In the genomic region with DNA sequence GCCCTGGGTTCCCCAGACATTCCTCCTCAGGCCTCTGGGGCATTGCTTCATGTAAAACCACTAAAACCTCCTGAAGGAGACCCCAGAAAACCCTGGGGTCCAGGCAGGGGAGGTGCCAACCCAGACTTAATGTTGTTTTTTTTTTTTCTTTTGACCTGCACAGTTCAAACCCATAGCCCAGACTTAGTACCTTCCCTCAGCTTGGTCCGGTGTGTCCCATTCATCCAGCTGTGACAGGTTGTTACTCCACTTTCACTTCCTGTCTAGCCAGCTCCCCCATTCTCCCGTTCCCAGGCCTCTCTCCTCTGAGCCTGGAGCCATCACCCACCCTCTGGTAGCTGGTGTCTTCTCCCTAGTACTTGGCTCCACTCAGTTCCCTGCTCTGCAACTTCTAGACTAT, we compare ENCODE assay signal across 16 cellular contexts. TPM values are rescaled to one million over a fixed set of nuclear protein-coding genes. Genes with fewer than 3 reads are reported as not detected.
DNase-seq lines count a peak whose midpoint lies in the region; ATAC-seq and TF ChIP-seq lines count a peak whose summit lies in the region.
"Had no signal": no experiment of that assay in that cellular context is flagged by ENCODE, and none has a peak within 500 bp of the region (broad histone marks: within the 10 kb centered on the region; RNA-seq: fewer than 3 reads in every experiment).

No MANE protein-coding gene starts in this region.

- POLR2A ChIA-PET in activated CD8-positive, alpha-beta T cell treated with anti-CD3 and anti-CD28 coated beads, Interleukin-2, amount 10 ng/mL, durations not matched to agents 7 days and 5 days (lab: Charles Lee): interaction anchor here (1.8 kb wide), 1 partner anchor 20 kb away, joined by 12 read pairs; a partner anchor contains a TSS
- POLR2A ChIA-PET in activated CD8-positive, alpha-beta T cell treated with anti-CD3 and anti-CD28 coated beads for 36 hours (lab: Charles Lee): interaction anchor here (1.0 to 1.8 kb wide), 4 partner anchors 9 to 20 kb away, joined by 3 to 5 read pairs (median 4); a partner anchor contains a TSS

- H3K4me1 Mint-ChIP-seq in activated CD8-positive, alpha-beta T cell treated with anti-CD3 and anti-CD28 coated beads, Interleukin-2, amount 10 ng/mL, durations not matched to agents 7 days and 5 days (ENCODE audit: low read depth): peaks cover 5% of the 10 kb centered on the region
- peaks cover 1% of the 10 kb centered on the region for H3K4me1 Mint-ChIP-seq in activated CD8-positive, alpha-beta T cell treated with anti-CD3 and anti-CD28 coated beads for 36 hours (ENCODE audit: low read depth)
- peaks cover 4% of the 10 kb centered on the region for H3K4me1 Mint-ChIP-seq in activated CD4-positive, alpha-beta T cell treated with anti-CD3 and anti-CD28 coated beads, Interleukin-2, amount 10 ng/mL, durations not matched to agents 24 days and 14 days

- CTCF ChIA-PET in activated CD8-positive, alpha-beta T cell treated with anti-CD3 and anti-CD28 coated beads, Interleukin-2, amount 10 ng/mL, durations not matched to agents 7 days and 5 days (lab: Charles Lee): interaction anchor here (0.7 kb wide), 1 partner anchor 20 kb away, joined by 5 read pairs; a partner anchor contains a TSS
- CTCF ChIA-PET in activated CD8-positive, alpha-beta T cell treated with anti-CD3 and anti-CD28 coated beads for 36 hours (lab: Charles Lee): interaction anchor here (1.1 to 7.5 kb wide), 2 partner anchors 20 to 30 kb away, joined by 3 to 39 read pairs; a partner anchor contains a TSS

- TF ChIP-seq CTCF in activated CD8-positive, alpha-beta T cell treated with anti-CD3 and anti-CD28 coated beads for 36 hours (IDR thresholded peaks at IDR 0.05): no peak
- TF ChIP-seq CTCF in adrenal gland (IDR thresholded peaks at IDR 0.05): no peak

- H3K27me3 ChIP-seq in adrenal gland: no peaks in the 10 kb centered on the region
- no peaks in the 10 kb centered on the region for H3K27me3 ChIP-seq in layer of hippocampus (ENCODE audit: control insufficient read depth, insufficient read depth, low read length)
- H3K27me3 ChIP-seq in stomach smooth muscle (ENCODE audit: control insufficient read depth in 1 of 2, insufficient read depth in 2 of 2, low read length in 2 of 2): no peaks in the 10 kb centered on the region
- H3K27me3 ChIP-seq: foreskin keratinocyte had no signal

- DNase-seq in activated CD8-positive, alpha-beta T cell treated with anti-CD3 and anti-CD28 coated beads, Interleukin-2, amount 10 ng/mL, durations not matched to agents 7 days and 5 days: no peak
- DNase-seq in activated CD8-positive, alpha-beta T cell treated with anti-CD3 and anti-CD28 coated beads for 36 hours: no peak
- no peak for DNase-seq in adrenal gland
- DNase-seq in LoVo (ENCODE audit: low spot score): no peak
- DNase-seq in activated CD4-positive, alpha-beta T cell treated with anti-CD3 and anti-CD28 coated beads, Interleukin-2, amount 10 ng/mL, durations not matched to agents 24 days and 14 days: no peak
- DNase-seq: activated effector memory CD4-positive, alpha-beta T cell treated with anti-CD3 and anti-CD28 coated beads, Interleukin-2, amount 50 U/mL, for 16 hours; CD4-positive, CD25-positive, alpha-beta regulatory T cell; effector CD8-positive, alpha-beta T cell; GM23248; NCI-H146 had no signal

- intact Hi-C loops in activated CD8-positive, alpha-beta T cell treated with anti-CD3 and anti-CD28 coated beads for 36 hours (cut with micrococcal nuclease): no loop called here
- intact Hi-C loops in adrenal gland (cut with DNase I): no loop called here
- intact Hi-C loops in activated CD4-positive, alpha-beta T cell treated with anti-CD3 and anti-CD28 coated beads, Interleukin-2, amount 10 ng/mL, durations not matched to agents 24 days and 14 days (cut with micrococcal nuclease): no loop called here

- ATAC-seq in activated CD8-positive, alpha-beta T cell treated with anti-CD3 and anti-CD28 coated beads, Interleukin-2, amount 10 ng/mL, durations not matched to agents 7 days and 5 days: no peak
- no peak for ATAC-seq in activated CD8-positive, alpha-beta T cell treated with anti-CD3 and anti-CD28 coated beads for 36 hours
- ATAC-seq in HG03045 (IDR thresholded peaks at IDR 0.05; ENCODE audit: unreplicated experiment): no peak
- ATAC-seq: K562 had no signal

- peak overlapping the region in 1 of 2 donors; percentile 6 for H3K9ac ChIP-seq in stomach smooth muscle (ENCODE audit: low read length in 2 of 2)
- H3K9ac ChIP-seq: GM23248 had no signal

- H3K9me3 Mint-ChIP-seq in activated CD8-positive, alpha-beta T cell treated with anti-CD3 and anti-CD28 coated beads, Interleukin-2, amount 10 ng/mL, durations not matched to agents 7 days and 5 days (ENCODE audit: insufficient read depth): no peaks in the 10 kb centered on the region
- H3K9me3 Mint-ChIP-seq in activated CD8-positive, alpha-beta T cell treated with anti-CD3 and anti-CD28 coated beads for 36 hours: no peaks in the 10 kb centered on the region
- no peaks in the 10 kb centered on the region for H3K9me3 Mint-ChIP-seq in activated CD4-positive, alpha-beta T cell treated with anti-CD3 and anti-CD28 coated beads, Interleukin-2, amount 10 ng/mL, durations not matched to agents 24 days and 14 days
- H3K9me3 Mint-ChIP-seq: CD4-positive, CD25-positive, alpha-beta regulatory T cell had no signal

- peaks cover 32% of the 10 kb centered on the region for H3K27me3 Mint-ChIP-seq in activated CD8-positive, alpha-beta T cell treated with anti-CD3 and anti-CD28 coated beads, Interleukin-2, amount 10 ng/mL, durations not matched to agents 7 days and 5 days (ENCODE audit: low read depth)
- peaks cover 9% of the 10 kb centered on the region for H3K27me3 Mint-ChIP-seq in activated CD8-positive, alpha-beta T cell treated with anti-CD3 and anti-CD28 coated beads for 36 hours
- peaks cover 31% of the 10 kb centered on the region for H3K27me3 Mint-ChIP-seq in activated CD4-positive, alpha-beta T cell treated with anti-CD3 and anti-CD28 coated beads, Interleukin-2, amount 10 ng/mL, durations not matched to agents 24 days and 14 days

- no peaks in the 10 kb centered on the region for H3K9me3 ChIP-seq in adrenal gland (replicated peaks in 1 of 3)
- no peaks in the 10 kb centered on the region for H3K9me3 ChIP-seq in stomach smooth muscle (ENCODE audit: control insufficient read depth in 2 of 2, low read length in 2 of 2)

- WGBS in adrenal gland, 4 donors: 9 to 48% (median 29%) methylated on average over 2 of the region's 2 CpGs

- no peak overlapping the region for H3K4me3 Mint-ChIP-seq in activated CD8-positive, alpha-beta T cell treated with anti-CD3 and anti-CD28 coated beads, Interleukin-2, amount 10 ng/mL, durations not matched to agents 7 days and 5 days
- no peak overlapping the region for H3K4me3 Mint-ChIP-seq in activated CD8-positive, alpha-beta T cell treated with anti-CD3 and anti-CD28 coated beads for 36 hours
- no peak overlapping the region for H3K4me3 Mint-ChIP-seq in activated CD4-positive, alpha-beta T cell treated with anti-CD3 and anti-CD28 coated beads, Interleukin-2, amount 10 ng/mL, durations not matched to agents 24 days and 14 days

- peak overlapping the region; percentile 11 for H3K27ac Mint-ChIP-seq in activated CD8-positive, alpha-beta T cell treated with anti-CD3 and anti-CD28 coated beads, Interleukin-2, amount 10 ng/mL, durations not matched to agents 7 days and 5 days
- no peak overlapping the region for H3K27ac Mint-ChIP-seq in activated CD8-positive, alpha-beta T cell treated with anti-CD3 and anti-CD28 coated beads for 36 hours
- no peak overlapping the region for H3K27ac Mint-ChIP-seq in activated CD4-positive, alpha-beta T cell treated with anti-CD3 and anti-CD28 coated beads, Interleukin-2, amount 10 ng/mL, durations not matched to agents 24 days and 14 days
- H3K27ac Mint-ChIP-seq: CD4-positive, CD25-positive, alpha-beta regulatory T cell had no signal

- no peaks in the 10 kb centered on the region for H3K36me3 Mint-ChIP-seq in activated CD8-positive, alpha-beta T cell treated with anti-CD3 and anti-CD28 coated beads, Interleukin-2, amount 10 ng/mL, durations not matched to agents 7 days and 5 days (ENCODE audit: low read depth)
- H3K36me3 Mint-ChIP-seq in activated CD8-positive, alpha-beta T cell treated with anti-CD3 and anti-CD28 coated beads for 36 hours (ENCODE audit: low read depth): no peaks in the 10 kb centered on the region
- H3K36me3 Mint-ChIP-seq in activated CD4-positive, alpha-beta T cell treated with anti-CD3 and anti-CD28 coated beads, Interleukin-2, amount 10 ng/mL, durations not matched to agents 24 days and 14 days (ENCODE audit: low read depth): no peaks in the 10 kb centered on the region
- H3K36me3 Mint-ChIP-seq: CD4-positive, CD25-positive, alpha-beta regulatory T cell had no signal

- H3K4me3 ChIP-seq in adrenal gland (no peak overlapping the region), stomach smooth muscle (ENCODE audit: low read length in 2 of 2) (no peak overlapping the region)
- H3K4me3 ChIP-seq: GM23248, K562 had no signal

- H3K4me1 ChIP-seq in adrenal gland (replicated peaks in 1 of 2): peaks cover 22 to 25% of the 10 kb centered on the region in 2 donors
- H3K4me1 ChIP-seq in stomach smooth muscle (ENCODE audit: control insufficient read depth, insufficient read depth, low read length): peaks cover 36% of the 10 kb centered on the region

- peak overlapping the region; percentile 17 to 91 (median 74) for H3K27ac ChIP-seq in adrenal gland
- peak overlapping the region; percentile 46 for H3K27ac ChIP-seq in layer of hippocampus (ENCODE audit: low read depth, low read length)
- peak overlapping the region; percentile 60 for H3K27ac ChIP-seq in stomach smooth muscle (ENCODE audit: low read length)
- H3K27ac ChIP-seq: 22Rv1, foreskin keratinocyte, GM23248 had no signal

- no peak for TF ChIP-seq POLR2A in adrenal gland (IDR thresholded peaks at IDR 0.05)

- no peaks in the 10 kb centered on the region for H3K36me3 ChIP-seq in adrenal gland (replicated peaks in 1 of 2)
- H3K36me3 ChIP-seq in stomach smooth muscle (ENCODE audit: control insufficient read depth in 2 of 2, insufficient read depth in 2 of 2, low read length in 2 of 2): no peaks in the 10 kb centered on the region

RNA-seq across cellular contexts. Expression of a gene that starts 4.8 kb away (rescaled TPM):
- under 1 TPM; 0.13 to 0.18 TPM for total RNA-seq in activated CD8-positive, alpha-beta T cell treated with anti-CD3 and anti-CD28 coated beads, Interleukin-2, amount 10 ng/mL, durations not matched to agents 7 days and 5 days
- total RNA-seq in activated CD8-positive, alpha-beta T cell treated with anti-CD3 and anti-CD28 coated beads for 36 hours: under 1 TPM; 0.59 to 0.94 TPM
- 10 to 100 TPM in 6 of 8 donors, 1 to 10 TPM in 2; 7.7 to 17.9 (median 12.3) TPM for total RNA-seq in adrenal gland
- 1 to 10 TPM; 3.7 to 5.6 (median 4.1) TPM for polyA plus RNA-seq in adrenal gland
- 1.4 and 1.8 TPM in 2 replicates for total RNA-seq in activated CD4-positive, alpha-beta T cell treated with anti-CD3 and anti-CD28 coated beads, Interleukin-2, amount 10 ng/mL, durations not matched to agents 24 days and 14 days
- total RNA-seq: CD4-positive, CD25-positive, alpha-beta regulatory T cell had no signal

RNA-seq across cellular contexts. Expression of a gene that starts 19.7 kb away (rescaled TPM):
- total RNA-seq in activated CD8-positive, alpha-beta T cell treated with anti-CD3 and anti-CD28 coated beads, Interleukin-2, amount 10 ng/mL, durations not matched to agents 7 days and 5 days: under 1 TPM; 0.18 to 0.55 TPM
- total RNA-seq in activated CD8-positive, alpha-beta T cell treated with anti-CD3 and anti-CD28 coated beads for 36 hours: 1 to 10 TPM; 1.4 to 1.7 TPM
- 10 to 100 TPM in 3 of 8 donors, 1 to 10 TPM in 5; 2.8 to 15.1 (median 8.3) TPM for total RNA-seq in adrenal gland
- 10 to 100 TPM in 2 of 3 donors, 1 to 10 TPM in 1; 5.4 to 42.6 (median 19.2) TPM for polyA plus RNA-seq in adrenal gland
- total RNA-seq in activated CD4-positive, alpha-beta T cell treated with anti-CD3 and anti-CD28 coated beads, Interleukin-2, amount 10 ng/mL, durations not matched to agents 24 days and 14 days: 0.17 TPM in 1 of 2 replicates, not detected in the other
- total RNA-seq: GM23248 had no signal
- polyA plus RNA-seq: GM23248 had no signal

RNA-seq across cellular contexts. Expression of a gene that starts 20.2 kb away (rescaled TPM):
- total RNA-seq in activated CD8-positive, alpha-beta T cell treated with anti-CD3 and anti-CD28 coated beads, Interleukin-2, amount 10 ng/mL, durations not matched to agents 7 days and 5 days: 10 to 100 TPM; 45.1 to 45.8 TPM
- 10 to 100 TPM; 53.6 to 62.4 TPM for total RNA-seq in activated CD8-positive, alpha-beta T cell treated with anti-CD3 and anti-CD28 coated beads for 36 hours
- total RNA-seq in adrenal gland: 100 to 1,000 TPM in 1 of 8 donors, 10 to 100 TPM in 7; 38.7 to 120 (median 52.3) TPM
- polyA plus RNA-seq in adrenal gland: 10 to 100 TPM; 46.7 to 88.8 (median 57.6) TPM
- 73.3 and 74.3 TPM in 2 replicates for total RNA-seq in activated CD4-positive, alpha-beta T cell treated with anti-CD3 and anti-CD28 coated beads, Interleukin-2, amount 10 ng/mL, durations not matched to agents 24 days and 14 days

RNA-seq across cellular contexts. Expression of a gene that starts 54.5 kb away (rescaled TPM):
- total RNA-seq in activated CD8-positive, alpha-beta T cell treated with anti-CD3 and anti-CD28 coated beads, Interleukin-2, amount 10 ng/mL, durations not matched to agents 7 days and 5 days: 100 to 1,000 TPM; 232 to 238 TPM
- 100 to 1,000 TPM; 177 to 183 TPM for total RNA-seq in activated CD8-positive, alpha-beta T cell treated with anti-CD3 and anti-CD28 coated beads for 36 hours
- total RNA-seq in adrenal gland: 100 to 1,000 TPM; 215 to 452 (median 276) TPM
- polyA plus RNA-seq in adrenal gland: 100 to 1,000 TPM; 393 to 826 (median 646) TPM
- total RNA-seq in activated CD4-positive, alpha-beta T cell treated with anti-CD3 and anti-CD28 coated beads, Interleukin-2, amount 10 ng/mL, durations not matched to agents 24 days and 14 days: 158 and 161 TPM in 2 replicates

RNA-seq across cellular contexts. Expression of a gene that starts 54.8 kb away (rescaled TPM):
- total RNA-seq in activated CD8-positive, alpha-beta T cell treated with anti-CD3 and anti-CD28 coated beads, Interleukin-2, amount 10 ng/mL, durations not matched to agents 7 days and 5 days: 10 to 100 TPM; 15.6 to 19.4 TPM
- 10 to 100 TPM; 10.5 to 11.4 TPM for total RNA-seq in activated CD8-positive, alpha-beta T cell treated with anti-CD3 and anti-CD28 coated beads for 36 hours
- total RNA-seq in adrenal gland: 10 to 100 TPM; 38.2 to 49.2 (median 41.8) TPM
- 10 to 100 TPM; 20.6 to 52.4 (median 24.3) TPM for polyA plus RNA-seq in adrenal gland
- total RNA-seq in activated CD4-positive, alpha-beta T cell treated with anti-CD3 and anti-CD28 coated beads, Interleukin-2, amount 10 ng/mL, durations not matched to agents 24 days and 14 days: 18.7 and 19.0 TPM in 2 replicates
